Comparison of ENCODE assay signal across 33 cellular contexts in genomic region chr4:181671672-181672071, GRCh38.
"Had no signal": no experiment of that assay in that cellular context is flagged by ENCODE, and none has a peak within 500 bp of the region (broad histone marks: within the 10 kb centered on the region; RNA-seq: fewer than 3 reads in every experiment).

No MANE protein-coding gene starts in this region.

- H3K36me3 ChIP-seq: brain microvascular endothelial cell, esophagus muscularis mucosa, gastrocnemius medialis, heart right ventricle had no signal

- H3K4me1 ChIP-seq: esophagus muscularis mucosa, foreskin keratinocyte, gastrocnemius medialis, heart right ventricle had no signal

- H3K36me3 Mint-ChIP-seq: activated naive CD8-positive, alpha-beta T cell had no signal

- H3K4me3 ChIP-seq: coronary artery, dorsolateral prefrontal cortex, esophagus muscularis mucosa, gastrocnemius medialis, heart right ventricle, hepatocyte had no signal

- H3K4me3 Mint-ChIP-seq: activated CD4-positive, alpha-beta memory T cell treated with anti-CD3 and anti-CD28 coated beads, Interleukin-2, amount 10 ng/mL, durations not matched to agents 7 days and 5 days; activated CD4-positive, alpha-beta T cell treated with anti-CD3 and anti-CD28 coated beads for 36 hours; activated CD4-positive, alpha-beta T cell treated with anti-CD3 and anti-CD28 coated beads, Interleukin-2, amount 10 ng/mL, durations not matched to agents 7 days and 5 days; activated naive CD8-positive, alpha-beta T cell; activated T-cell treated with anti-CD3 and anti-CD28 coated beads, Interleukin-2, amount 50 U/mL, for 24 hours; activated T-helper 17 cell treated with anti-CD3 and anti-CD28 coated beads, Interleukin-2, amount 50 U/mL, for 72 hours; central memory CD8-positive, alpha-beta T cell; dendritic cell treated with granulocyte-macrophage colony-stimulating factor and Interleukin-4, amounts not matched to agents 40 ng/mL and 50 ng/mL, for 4 days; endodermal cell; T-helper 17 cell; T-helper 2 cell treated with Interferon-gamma antibody and Interleukin-4, amounts not matched to agents 5 μg/mL and 100 μg/mL, for 36 hours had no signal

- H3K27me3 Mint-ChIP-seq: activated CD4-positive, alpha-beta memory T cell treated with anti-CD3 and anti-CD28 coated beads, Interleukin-2, amount 10 ng/mL, durations not matched to agents 7 days and 5 days; activated CD4-positive, alpha-beta T cell treated with anti-CD3 and anti-CD28 coated beads for 36 hours; activated CD4-positive, alpha-beta T cell treated with anti-CD3 and anti-CD28 coated beads, Interleukin-2, amount 10 ng/mL, durations not matched to agents 7 days and 5 days; activated naive CD8-positive, alpha-beta T cell; activated T-cell treated with anti-CD3 and anti-CD28 coated beads, Interleukin-2, amount 50 U/mL, for 24 hours; activated T-helper 17 cell treated with anti-CD3 and anti-CD28 coated beads, Interleukin-2, amount 50 U/mL, for 72 hours; central memory CD8-positive, alpha-beta T cell; dendritic cell treated with granulocyte-macrophage colony-stimulating factor and Interleukin-4, amounts not matched to agents 40 ng/mL and 50 ng/mL, for 4 days; T-helper 17 cell had no signal

- H3K27ac Mint-ChIP-seq: activated CD4-positive, alpha-beta memory T cell treated with anti-CD3 and anti-CD28 coated beads, Interleukin-2, amount 10 ng/mL, durations not matched to agents 7 days and 5 days; activated CD4-positive, alpha-beta T cell treated with anti-CD3 and anti-CD28 coated beads for 36 hours; activated CD4-positive, alpha-beta T cell treated with anti-CD3 and anti-CD28 coated beads, Interleukin-2, amount 10 ng/mL, durations not matched to agents 7 days and 5 days; activated naive CD8-positive, alpha-beta T cell; activated T-cell treated with anti-CD3 and anti-CD28 coated beads, Interleukin-2, amount 50 U/mL, for 24 hours; activated T-helper 17 cell treated with anti-CD3 and anti-CD28 coated beads, Interleukin-2, amount 50 U/mL, for 72 hours; dendritic cell treated with granulocyte-macrophage colony-stimulating factor and Interleukin-4, amounts not matched to agents 40 ng/mL and 50 ng/mL, for 4 days; endodermal cell; T-helper 17 cell; T-helper 2 cell treated with Interferon-gamma antibody and Interleukin-4, amounts not matched to agents 5 μg/mL and 100 μg/mL, for 36 hours had no signal

- DNase-seq: activated CD4-positive, alpha-beta memory T cell treated with anti-CD3 and anti-CD28 coated beads, Interleukin-2, amount 10 ng/mL, durations not matched to agents 7 days and 5 days; activated CD4-positive, alpha-beta T cell treated with anti-CD3 and anti-CD28 coated beads for 36 hours; activated CD4-positive, alpha-beta T cell treated with anti-CD3 and anti-CD28 coated beads, Interleukin-2, amount 10 ng/mL, durations not matched to agents 7 days and 5 days; activated CD4-positive, alpha-beta T cell treated with anti-CD3 and anti-CD28 coated beads, Interleukin-2, amount 50 U/mL, for 4 hours; activated CD4-positive, CD25-positive, alpha-beta regulatory T cell; activated CD4-positive, CD25-positive, alpha-beta regulatory T cell treated with anti-CD3 and anti-CD28 coated beads, Interleukin-2, amount 50 U/mL, for 72 hours; activated CD8-positive, alpha-beta memory T cell treated with anti-CD3 and anti-CD28 coated beads, Interleukin-2, amount 50 U/mL, for 48 hours; activated effector memory CD4-positive, alpha-beta T cell treated with Interleukin-2 at 50 U/mL for 16 hours; activated gamma-delta T cell treated with Interleukin-2 at 50 U/mL for 16 hours; activated naive CD4-positive, alpha-beta T cell treated with anti-CD3 and anti-CD28 coated beads, Interleukin-2, amount 50 U/mL, for 16 hours; activated naive CD4-positive, alpha-beta T cell treated with Interleukin-2 at 50 U/mL for 16 hours; activated T-cell treated with anti-CD3 and anti-CD28 coated beads for 4 hours; activated T-cell treated with anti-CD3 and anti-CD28 coated beads, Interleukin-2, amount 50 U/mL, for 24 hours; amniotic stem cell; anterior cingulate cortex; brain microvascular endothelial cell; dorsolateral prefrontal cortex; effector memory CD4-positive, alpha-beta T cell; endodermal cell; erythroblast; foreskin keratinocyte; gastrocnemius medialis; heart right ventricle; T-helper 17 cell; T1000 had no signal

- H3K9me3 Mint-ChIP-seq: activated CD4-positive, alpha-beta memory T cell treated with anti-CD3 and anti-CD28 coated beads, Interleukin-2, amount 10 ng/mL, durations not matched to agents 7 days and 5 days; activated CD4-positive, alpha-beta T cell treated with anti-CD3 and anti-CD28 coated beads, Interleukin-2, amount 10 ng/mL, durations not matched to agents 7 days and 5 days; activated T-cell treated with anti-CD3 and anti-CD28 coated beads, Interleukin-2, amount 50 U/mL, for 24 hours; activated T-helper 17 cell treated with anti-CD3 and anti-CD28 coated beads, Interleukin-2, amount 50 U/mL, for 72 hours; dendritic cell treated with granulocyte-macrophage colony-stimulating factor and Interleukin-4, amounts not matched to agents 40 ng/mL and 50 ng/mL, for 4 days; endodermal cell; T-helper 2 cell treated with Interferon-gamma antibody and Interleukin-4, amounts not matched to agents 5 μg/mL and 100 μg/mL, for 36 hours had no signal

- H3K27me3 ChIP-seq: brain microvascular endothelial cell, esophagus muscularis mucosa, gastrocnemius medialis, heart right ventricle, hepatocyte had no signal

- H3K9me3 ChIP-seq: esophagus muscularis mucosa, gastrocnemius medialis, heart right ventricle had no signal

- H3K4me1 Mint-ChIP-seq: activated CD4-positive, alpha-beta memory T cell treated with anti-CD3 and anti-CD28 coated beads, Interleukin-2, amount 10 ng/mL, durations not matched to agents 7 days and 5 days; activated CD4-positive, alpha-beta T cell treated with anti-CD3 and anti-CD28 coated beads for 36 hours; activated CD4-positive, alpha-beta T cell treated with anti-CD3 and anti-CD28 coated beads, Interleukin-2, amount 10 ng/mL, durations not matched to agents 7 days and 5 days; activated T-helper 17 cell treated with anti-CD3 and anti-CD28 coated beads, Interleukin-2, amount 50 U/mL, for 72 hours; central memory CD8-positive, alpha-beta T cell; endodermal cell; T-helper 17 cell had no signal
